Comparison of ENCODE assay signal across 12 cellular contexts in the genomic region with DNA sequence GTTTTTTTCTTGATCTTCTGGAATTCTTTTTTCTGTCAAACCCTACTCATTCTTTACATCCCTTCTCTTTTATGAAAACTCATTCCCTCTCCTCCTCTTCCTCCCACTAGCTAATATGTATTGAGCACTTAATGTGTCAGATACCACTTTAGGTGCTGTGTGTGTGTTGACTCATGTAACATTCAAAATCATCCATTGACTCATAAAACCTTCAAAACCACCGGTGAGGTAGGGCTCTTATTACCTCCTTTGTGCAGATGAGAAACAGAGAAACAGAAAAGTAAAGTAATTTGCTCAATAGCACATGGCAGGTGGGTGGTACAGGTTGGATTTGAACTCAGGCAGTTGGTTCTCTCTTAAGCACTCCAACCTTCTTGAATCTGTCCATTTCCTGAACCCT.
DNase-seq lines count a peak whose midpoint lies in the region; ATAC-seq, FAIRE-seq and TF ChIP-seq lines count a peak whose summit lies in the region.
"Had no signal": no experiment of that assay in that cellular context is flagged by ENCODE, and none has a peak within 500 bp of the region (broad histone marks: within the 10 kb centered on the region; RNA-seq: fewer than 3 reads in every experiment).

No MANE protein-coding gene starts in this region.

- peak overlapping the region; percentile 77 to 93 for H3K27ac ChIP-seq in A549
- H3K27ac ChIP-seq in esophagus squamous epithelium = peak overlapping the region in 3 of 4 donors; percentile 33 to 65 (median 61)

- H3K9me3 ChIP-seq in A549 = no peaks in the 10 kb centered on the region
- no peaks in the 10 kb centered on the region for H3K9me3 ChIP-seq in esophagus squamous epithelium

- POLR2A ChIA-PET in A549 (lab: Yijun Ruan, JAX) = no interaction called here

- H3K36me3 ChIP-seq in GM06990 (ENCODE audit: control insufficient read depth, insufficient read depth, low read length) = no peaks in the 10 kb centered on the region; the same call in 1 of the 2 replicates
- H3K36me3 ChIP-seq in esophagus squamous epithelium = no peaks in the 10 kb centered on the region

- H3K27me3 ChIP-seq in GM06990 (replicated peaks; ENCODE audit: control insufficient read depth, insufficient read depth, low read length) (no peaks in the 10 kb centered on the region), esophagus squamous epithelium (no peaks in the 10 kb centered on the region)

- H3K4me3 ChIP-seq in A549 (no peak overlapping the region), GM06990 (replicated peaks; ENCODE audit: low read depth, low read length) (no peak overlapping the region), esophagus squamous epithelium (no peak overlapping the region)

- TF ChIP-seq POLR2A in A549 (IDR thresholded peaks at IDR 0.05; ENCODE audit: low read length) (no peak), esophagus squamous epithelium (IDR thresholded peaks at IDR 0.05) (no peak)

- peak overlapping the region; percentile 61; the same call in 2 of the 3 replicates for H3K4me2 ChIP-seq in A549

- no peak for ATAC-seq in A549
- ATAC-seq in GM21576 (IDR thresholded peaks at IDR 0.05; ENCODE audit: unreplicated experiment) = no peak
- no peak for ATAC-seq in HG02763 (IDR thresholded peaks at IDR 0.05; ENCODE audit: unreplicated experiment)

- peaks cover 30% of the 10 kb centered on the region for H3K4me1 ChIP-seq in A549
- peaks cover 7 to 49% (median 25%) of the 10 kb centered on the region in 3 donors for H3K4me1 ChIP-seq in esophagus squamous epithelium

- no peak for TF ChIP-seq EP300 in A549 (IDR thresholded peaks at IDR 0.05)

- FAIRE-seq in A549 (lab: Jason Lieb, UNC) = no peak
- FAIRE-seq: endothelial cell of umbilical vein had no signal

- no peak for TF ChIP-seq RAD21 in A549 (conservative IDR thresholded peaks at IDR 0.05 in 1 of 2, IDR thresholded peaks at IDR 0.05 in 1 of 2)

- 4% methylated on average over 1 of the region's 1 CpG for WGBS in A549 (ENCODE audit: missing lambda C conversion rate)
- WGBS in esophagus squamous epithelium, 2 donors = 23 to 50% methylated on average over 1 of the region's 1 CpG

- intact Hi-C loops in esophagus squamous epithelium (cut with DNase I) = no loop called here

- DNase-seq in A549 (ENCODE audit: low read depth in 1 of 2, low spot score in 1 of 2) = no peak
- peak; percentile 50 for DNase-seq in GM06990 (ENCODE audit: extremely low read depth, insufficient read length)
- peak; percentile 56 for DNase-seq in HT1080 (ENCODE audit: low read depth)
- DNase-seq in esophagus squamous epithelium (lab: John Stamatoyannopoulos, UW) = no peak
- no peak for DNase-seq in SHP77 treated with DMSO at 0.1 percent for 48 hours (lab: John Stamatoyannopoulos, UW)
- no peak for DNase-seq in NCI-H526 (lab: John Stamatoyannopoulos, UW)
- DNase-seq: KG1, NCI-H69, T-helper 9 cell had no signal

- TF ChIP-seq CTCF in A549 (IDR thresholded peaks at IDR 0.05) (no peak), GM06990 (IDR thresholded peaks at IDR 0.05; ENCODE audit: insufficient read depth, low read length, poor library complexity, severe bottlenecking) (no peak), esophagus squamous epithelium (IDR thresholded peaks at IDR 0.05) (no peak)

- CTCF ChIA-PET in A549 (lab: Yijun Ruan, JAX) = no interaction called here

TF ChIP-seq in A549, 52 proteins besides CTCF, POLR2A, EP300 and RAD21:
- TF ChIP-seq, protein P1, sequence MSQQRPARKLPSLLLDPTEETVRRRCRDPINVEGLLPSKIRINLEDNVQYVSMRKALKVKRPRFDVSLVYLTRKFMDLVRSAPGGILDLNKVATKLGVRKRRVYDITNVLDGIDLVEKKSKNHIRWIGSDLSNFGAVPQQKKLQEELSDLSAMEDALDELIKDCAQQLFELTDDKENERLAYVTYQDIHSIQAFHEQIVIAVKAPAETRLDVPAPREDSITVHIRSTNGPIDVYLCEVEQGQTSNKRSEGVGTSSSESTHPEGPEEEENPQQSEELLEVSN (IDR thresholded peaks at IDR 0.05; ENCODE audit: borderline replicate concordance, low read depth) = no peak
- no peak for TF ChIP-seq FOSL2 (IDR thresholded peaks at IDR 0.05)
- 0 out of 2 replicates have a peak, but pooled peaks have one; percentile 15 for TF ChIP-seq FOSL2 (CRISPR knock-in tag; IDR thresholded peaks at IDR 0.05)
TF ChIP-seq in A549: peak in this region for 1.

Comparison
In these comparisons a context has a peak if more than half of its experiments do, and no peak if none do; other contexts are left out.
1. DNase-seq: peak in GM06990 (single experiment) and HT1080 (single experiment); none in A549 (0 of 2), esophagus squamous epithelium (single experiment), SHP77 treated with DMSO at 0.1 percent for 48 hours (single experiment) and NCI-H526 (0 of 2).